8 cellular contexts compared by ENCODE assay signal in genomic region chr14:105315211-105315721, GRCh38. TPM values are rescaled to one million over a fixed set of nuclear protein-coding genes. Genes with fewer than 3 reads are reported as not detected.
DNase-seq lines count a peak whose midpoint lies in the region; ATAC-seq and TF ChIP-seq lines count a peak whose summit lies in the region.

No MANE protein-coding gene starts in this region.

- H3K27me3 ChIP-seq in SK-N-SH (ENCODE audit: insufficient read depth), result no peaks in the 10 kb centered on the region
- no peaks in the 10 kb centered on the region for H3K27me3 ChIP-seq in skeletal muscle satellite cell (ENCODE audit: control insufficient read depth, insufficient read depth, low read length)

- H3K9me3 ChIP-seq in SK-N-SH, result no peaks in the 10 kb centered on the region
- H3K9me3 ChIP-seq in skeletal muscle satellite cell (replicated peaks; ENCODE audit: low read length), result no peaks in the 10 kb centered on the region

- no peaks in the 10 kb centered on the region for H3K9me2 ChIP-seq in SK-N-SH

- no peak overlapping the region for H2AFZ ChIP-seq in SK-N-SH (ENCODE audit: low read depth)

- POLR2A ChIA-PET in SK-N-SH (lab: Yijun Ruan, JAX), result interaction anchor here (1.2 to 2.4 kb wide), 2 partner anchors 14 to 67 kb away, joined by 4 to 17 read pairs; partner anchors contain the start of genes BRF1 and BTBD6

- peaks cover 50% of the 10 kb centered on the region for H3K79me2 ChIP-seq in SK-N-SH (ENCODE audit: insufficient read depth)

- H3F3A ChIP-seq in SK-N-SH (replicated peaks; ENCODE audit: insufficient read depth), result peaks cover 3% of the 10 kb centered on the region

- H3K36me3 ChIP-seq in SK-N-SH (replicated peaks in 1 of 2; ENCODE audit: control insufficient read depth in 1 of 2, insufficient read depth in 2 of 2, low read length in 1 of 2) (no peaks in the 10 kb centered on the region), skeletal muscle satellite cell (ENCODE audit: insufficient read depth, low read length) (no peaks in the 10 kb centered on the region)

- H3K4me2 ChIP-seq in SK-N-SH, result peak overlapping the region; percentile 98
- H3K4me2 ChIP-seq in skeletal muscle satellite cell (ENCODE audit: low read length), result peak overlapping the region; percentile 96

- DNase-seq in NCI-H2081 (lab: John Stamatoyannopoulos, UW) (peak; percentile 41 to 67), NCI-H2081 treated with DMSO at 0.1 percent for 48 hours (lab: John Stamatoyannopoulos, UW) (no peak), SK-N-SH (peak; percentile 68), astrocyte of the cerebellum (ENCODE audit: low read depth) (no peak)

- in situ Hi-C loops in astrocyte of the cerebellum (cut with HindIII; ENCODE audit: low sequenced_read_pairs), result no loop called here

- peaks cover 0 to 25% of the 10 kb centered on the region in 2 experiments; a peak in 1 of 4 replicates for H3K4me1 ChIP-seq in SK-N-SH (ENCODE audit: control insufficient read depth in 1 of 2, insufficient read depth in 2 of 2, low read depth in 1 of 2, low read length in 1 of 2)
- H3K4me1 ChIP-seq in skeletal muscle satellite cell (ENCODE audit: control insufficient read depth, insufficient read depth, low read length), result peaks cover 34% of the 10 kb centered on the region

- TF ChIP-seq EP300 in SK-N-SH (IDR thresholded peaks at IDR 0.05; ENCODE audit: borderline replicate concordance in 1 of 2, low read depth in 1 of 2, low read length in 1 of 2), result no peak

- WGBS in SK-N-SH (ENCODE audit: low lambda C conversion rate), result no CpG with 5 or more reads among the region's 54 CpGs

- TF ChIP-seq CTCF in SK-N-SH (IDR thresholded peaks at IDR 0.05), result no peak
- no peak for TF ChIP-seq CTCF in astrocyte of the cerebellum (IDR thresholded peaks at IDR 0.05; ENCODE audit: low read depth, low read length, missing control alignments)

- ATAC-seq in HG03196 (IDR thresholded peaks at IDR 0.05; ENCODE audit: unreplicated experiment) (peak; percentile 16), GM18868 (IDR thresholded peaks at IDR 0.05; ENCODE audit: unreplicated experiment) (no peak)

- H3K27ac ChIP-seq in SK-N-SH (ENCODE audit: low read depth in 2 of 2, low read length in 1 of 2), result no peak overlapping the region; a peak in 1 of 4 replicates

- CTCF ChIA-PET in SK-N-SH (lab: Yijun Ruan, JAX), result interaction anchor here (0.7 to 2.0 kb wide), 5 partner anchors 37 to 245 kb away, joined by 3 to 7 read pairs (median 3); no protein-coding TSS in a partner anchor

- peak overlapping the region; percentile 41 for H3K9ac ChIP-seq in SK-N-SH
- H3K9ac ChIP-seq in skeletal muscle satellite cell (ENCODE audit: low read depth, low read length), result peak overlapping the region; percentile 72

- H3K4me3 ChIP-seq in SK-N-SH (ENCODE audit: low read depth in 2 of 2, low read length in 1 of 2), result peak overlapping the region; percentile 76 to 85
- peak overlapping the region; percentile 64 for H3K4me3 ChIP-seq in astrocyte of the cerebellum (ENCODE audit: low read depth, low read length)
- H3K4me3 ChIP-seq in iPS-11a (ENCODE audit: low read depth, low read length), result peak overlapping the region; percentile 69
- H3K4me3 ChIP-seq in skeletal muscle satellite cell (ENCODE audit: low read length), result peak overlapping the region; percentile 90

- TF ChIP-seq RAD21 in SK-N-SH (IDR thresholded peaks at IDR 0.05; ENCODE audit: low read length), result peak; percentile 15; the same call in 1 of the 2 replicates

- H4K20me1 ChIP-seq in SK-N-SH (ENCODE audit: insufficient read depth), result peaks cover 31% of the 10 kb centered on the region

TF ChIP-seq in SK-N-SH, 30 proteins besides CTCF, POLR2A, EP300 and RAD21:
- TF ChIP-seq RCOR1 (IDR thresholded peaks at IDR 0.05; ENCODE audit: low read length), result no peak
- TF ChIP-seq FOXM1 (IDR thresholded peaks at IDR 0.05; ENCODE audit: low read depth), result no peak
- no peak for TF ChIP-seq TEAD4 (IDR thresholded peaks at IDR 0.05; ENCODE audit: borderline replicate concordance, insufficient read depth)
- TF ChIP-seq POLR2AphosphoS5 (IDR thresholded peaks at IDR 0.05; ENCODE audit: low read depth, low read length), result no peak
- TF ChIP-seq REST (IDR thresholded peaks at IDR 0.05; ENCODE audit: low read depth, low read length), result no peak
- TF ChIP-seq USF1 (IDR thresholded peaks at IDR 0.05; ENCODE audit: borderline replicate concordance, low read depth), result no peak
- TF ChIP-seq IRF3 (IDR thresholded peaks at IDR 0.05; ENCODE audit: low read depth, low read length), result no peak

RNA-seq across cellular contexts. Expression of gene PACS2, which starts 0.7 kb away (rescaled TPM):
- polyA plus RNA-seq in SK-N-SH (2012; rRNA removed), result 27.4 and 42.7 TPM in 2 replicates
- 17.6 and 26.9 TPM in 2 replicates for polyA plus RNA-seq in SK-N-SH (2012; cell fraction: cytosol; rRNA removed)
- polyA plus RNA-seq in SK-N-SH (2012; cell fraction: nucleus; rRNA removed), result 174 and 202 TPM in 2 replicates
- 42.6 and 47.7 TPM in 2 replicates for total RNA-seq in skeletal muscle satellite cell (2012; rRNA removed)

RNA-seq across cellular contexts. Expression of gene BRF1, which starts 14.5 kb away (rescaled TPM):
- 10.2 and 15.7 TPM in 2 replicates for polyA plus RNA-seq in SK-N-SH (2012; rRNA removed)
- 6.7 and 10.4 TPM in 2 replicates for polyA plus RNA-seq in SK-N-SH (2012; cell fraction: cytosol; rRNA removed)
- 48.8 and 58.4 TPM in 2 replicates for polyA plus RNA-seq in SK-N-SH (2012; cell fraction: nucleus; rRNA removed)
- 33.0 and 33.5 TPM in 2 replicates for total RNA-seq in skeletal muscle satellite cell (2012; rRNA removed)

Comparison
In these comparisons a context has a peak if more than half of its experiments do, and no peak if none do; other contexts are left out.
1. DNase-seq: peak in NCI-H2081 (2 of 2) and SK-N-SH (single experiment); none in NCI-H2081 treated with DMSO at 0.1 percent for 48 hours (single experiment) and astrocyte of the cerebellum (single experiment).
2. Peak in every context shown above with its lines, with median percentiles within 50 percentile points of each other: H3K4me3 ChIP-seq.